In the genomic region with DNA sequence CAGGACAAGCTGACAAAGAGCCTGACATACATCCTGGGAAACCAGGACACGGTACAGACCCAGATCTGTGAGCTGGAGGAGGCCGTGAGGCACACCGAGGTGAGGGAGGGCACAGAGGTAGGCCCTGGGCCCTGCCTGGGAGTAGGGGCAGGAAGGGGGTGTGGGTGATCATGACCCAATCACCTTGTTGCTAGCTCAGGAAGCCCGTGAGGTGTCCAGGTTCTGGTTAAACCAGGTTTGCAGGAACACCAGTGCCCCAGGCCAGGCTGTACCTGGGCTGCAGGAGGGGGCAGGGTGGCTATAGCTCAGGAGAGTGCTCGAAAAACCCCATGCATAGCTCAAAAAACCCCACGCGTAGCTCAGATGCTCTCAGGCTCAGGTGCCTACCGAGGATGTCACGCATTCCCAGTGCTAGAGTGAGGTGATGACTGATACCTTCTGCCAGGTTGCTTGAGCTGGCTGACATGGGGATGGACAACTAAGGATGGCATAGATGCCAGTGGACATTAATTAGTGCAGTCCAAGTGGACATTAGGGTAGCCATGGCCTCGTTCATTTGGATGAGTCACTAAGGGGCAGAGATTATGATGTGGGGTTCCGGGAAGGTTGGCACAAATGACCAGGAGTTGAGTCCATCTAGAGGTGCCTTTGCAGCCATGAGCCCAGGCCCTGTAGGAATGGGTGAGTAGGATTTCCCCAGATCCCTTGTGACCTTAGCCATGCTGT, we compare ENCODE assay signal across 9 cellular contexts. TPM values are rescaled to one million over a fixed set of nuclear protein-coding genes. Genes with fewer than 3 reads are reported as not detected.
DNase-seq lines count a peak whose midpoint lies in the region; ATAC-seq and TF ChIP-seq lines count a peak whose summit lies in the region.
"Had no signal": no experiment of that assay in that cellular context is flagged by ENCODE, and none has a peak within 500 bp of the region (broad histone marks: within the 10 kb centered on the region; RNA-seq: fewer than 3 reads in every experiment).

No MANE protein-coding gene starts in this region.

- no peak overlapping the region for H2BK5ac ChIP-seq in H9 (ENCODE audit: insufficient read length, low read length)

- POLR2A ChIA-PET in MCF 10A (lab: Yijun Ruan, JAX), result interaction anchor here (0.7 to 15.7 kb wide), 5 partner anchors 17 to 1018 kb away, joined by 3 to 215 read pairs (median 5); no protein-coding TSS in a partner anchor

- H4K8ac ChIP-seq in H9 (replicated peaks; ENCODE audit: insufficient read length, low read depth, low read length), result no peak overlapping the region

- in situ Hi-C loops in T47D (cut with HindIII; ENCODE audit: low pct_unique_long_range_greater_than_20kb, low sequenced_read_pairs), result no loop called here

- peaks cover 6% of the 10 kb centered on the region for H3K27me3 ChIP-seq in lower lobe of right lung (ENCODE audit: low read depth)
- no peaks in the 10 kb centered on the region for H3K27me3 ChIP-seq in H9 (ENCODE audit: insufficient read depth, low read length)

- H3K14ac ChIP-seq in H9 (ENCODE audit: insufficient read depth, low read length), result no peak overlapping the region

- no peak overlapping the region for H3K23ac ChIP-seq in H9 (ENCODE audit: insufficient read length, low read depth, low read length)

- H3T11ph ChIP-seq in H9 (ENCODE audit: low read length), result no peak overlapping the region

- H3K18ac ChIP-seq in H9 (ENCODE audit: insufficient read length, low read depth, low read length), result no peak overlapping the region

- no peak overlapping the region for H3K56ac ChIP-seq in H9 (ENCODE audit: insufficient read length, low read depth, low read length)

- H2BK20ac ChIP-seq in H9 (ENCODE audit: low read depth, low read length, poor library complexity, severe bottlenecking), result no peak overlapping the region

- no peak overlapping the region for H3K4ac ChIP-seq in H9 (ENCODE audit: low read depth, low read length)

- H3K4me3 Mint-ChIP-seq in MCF 10A (ENCODE audit: unreplicated experiment), result no peak overlapping the region
- peak overlapping the region in 1 of 5 experiments; percentile 95 for H3K4me3 Mint-ChIP-seq in brain
- H3K4me3 Mint-ChIP-seq in H9, result no peak overlapping the region; a peak in 1 of 5 replicates

- H3K36me3 ChIP-seq in lower lobe of right lung, result no peaks in the 10 kb centered on the region

- H3K79me1 ChIP-seq in H9 (ENCODE audit: insufficient read depth, low read depth, low read length, poor library complexity, severe bottlenecking), result no peaks in the 10 kb centered on the region

- H3K4me2 ChIP-seq in H9 (ENCODE audit: insufficient read depth, insufficient read length, low read length), result no peak overlapping the region

- no peak overlapping the region for H4K91ac ChIP-seq in H9 (ENCODE audit: insufficient read length, low read depth, low read length)

- no CpG with 5 or more reads among the region's 11 CpGs for WGBS in H9 (ENCODE audit: extremely low coverage, insufficient read length, low lambda C conversion rate)

- H3K9me3 Mint-ChIP-seq in MCF 10A (ENCODE audit: unreplicated experiment) (no peaks in the 10 kb centered on the region), brain (peaks cover 0 to 4% (median 0%) of the 10 kb centered on the region in 5 experiments), H9 (no peaks in the 10 kb centered on the region)

- H2BK12ac ChIP-seq in H9 (ENCODE audit: insufficient read length, low read depth, low read length), result no peak overlapping the region

- intact Hi-C loops in MCF 10A (cut with micrococcal nuclease) (loop anchor here (2.0 to 5.0 kb wide), 2 partner anchors 15 to 415 kb away; no protein-coding TSS in a partner anchor), lower lobe of right lung (cut with DNase I) (no loop called here)

- H4K5ac ChIP-seq in H9 (ENCODE audit: insufficient read length, low read depth, low read length), result no peak overlapping the region

- H3K27ac Mint-ChIP-seq in MCF 10A (ENCODE audit: low read depth, unreplicated experiment) (no peak overlapping the region), brain (peak overlapping the region in 3 of 5 experiments; percentile 49 to 99 (median 53)), H9 (no peak overlapping the region)

- no peak overlapping the region for H3K4me3 ChIP-seq in lower lobe of right lung

- ATAC-seq in lower lobe of right lung (peak; percentile 9 to 38), GM18517 (IDR thresholded peaks at IDR 0.05; ENCODE audit: unreplicated experiment) (no peak)

- H2AFZ ChIP-seq in H9 (ENCODE audit: low read length), result no peak overlapping the region
- H2AFZ ChIP-seq: parathyroid adenoma had no signal

- H3K4me1 Mint-ChIP-seq in MCF 10A (ENCODE audit: insufficient read depth, unreplicated experiment) (peaks cover 30% of the 10 kb centered on the region), brain (peaks cover 40% of the 10 kb centered on the region), H9 (peaks cover 17 to 31% of the 10 kb centered on the region in 2 experiments)

- no TSS peak for BruUV-seq in MCF 10A (replicated peaks; lab: Mats Ljungman, UMichigan)

- peaks cover 30% of the 10 kb centered on the region for H3K4me1 ChIP-seq in lower lobe of right lung
- no peaks in the 10 kb centered on the region for H3K4me1 ChIP-seq in H9 (ENCODE audit: insufficient read depth, low read length)
- H3K4me1 ChIP-seq: parathyroid adenoma had no signal

- peak overlapping the region; percentile 59 for H3K27ac ChIP-seq in lower lobe of right lung
- no peak overlapping the region for H3K27ac ChIP-seq in H9 (ENCODE audit: insufficient read length, low read depth, low read length)
- H3K27ac ChIP-seq: parathyroid adenoma had no signal

- H2AK5ac ChIP-seq in H9 (ENCODE audit: insufficient read length, low read length), result no peak overlapping the region

- no peak overlapping the region for H3K9ac ChIP-seq in H9 (ENCODE audit: extremely low read depth, insufficient read length, low read length)
- H3K9ac ChIP-seq: parathyroid adenoma had no signal

- H3K36me3 Mint-ChIP-seq in MCF 10A (ENCODE audit: insufficient read depth, unreplicated experiment) (peaks cover 6% of the 10 kb centered on the region), brain (peaks cover 29% of the 10 kb centered on the region), H9 (ENCODE audit: insufficient read depth in 1 of 3, low read depth in 3 of 3) (peaks cover 37 to 52% (median 49%) of the 10 kb centered on the region in 3 experiments)

- no peaks in the 10 kb centered on the region; the same call in 1 of the 2 replicates for H3K79me2 ChIP-seq in H9 (ENCODE audit: insufficient read depth, low read length)
- H3K79me2 ChIP-seq: parathyroid adenoma had no signal

- no peaks in the 10 kb centered on the region for H3K9me3 ChIP-seq in lower lobe of right lung
- H3K9me3 ChIP-seq in H9 (ENCODE audit: control insufficient read depth, low read depth, low read length), result no peaks in the 10 kb centered on the region

- no peak overlapping the region for H2BK15ac ChIP-seq in H9 (ENCODE audit: low read depth, low read length)

- H3K27me3 Mint-ChIP-seq in MCF 10A (ENCODE audit: insufficient read depth, unreplicated experiment) (no peaks in the 10 kb centered on the region), brain (peaks cover 17% of the 10 kb centered on the region), H9 (ENCODE audit: low read depth) (no peaks in the 10 kb centered on the region; the same call in none of the 2 replicates)

- TF ChIP-seq CTCF in MCF 10A (IDR thresholded peaks at IDR 0.05; ENCODE audit: unreplicated experiment), result no peak
- no peak for TF ChIP-seq CTCF in brain (conservative IDR thresholded peaks at IDR 0.05)
- TF ChIP-seq CTCF in lower lobe of right lung (IDR thresholded peaks at IDR 0.05), result no peak
- no peak for TF ChIP-seq CTCF in H9 (conservative IDR thresholded peaks at IDR 0.05)

- no peak overlapping the region for H2BK120ac ChIP-seq in H9 (ENCODE audit: low read depth, low read length, poor library complexity, severe bottlenecking)

- CTCF ChIA-PET in MCF 10A (lab: Yijun Ruan, JAX), result interaction anchor here (0.6 to 3.5 kb wide), 30 partner anchors 8 to 614 kb away, joined by 3 to 54 read pairs (median 4); partner anchors contain the start of genes CLK2, EFNA1, MTX1 and THBS3

- H3K23me2 ChIP-seq in H9 (ENCODE audit: insufficient read length, low read depth, low read length, poor library complexity, severe bottlenecking), result peaks cover 16% of the 10 kb centered on the region

- H4K20me1 ChIP-seq in H9 (ENCODE audit: control insufficient read depth, insufficient read depth, insufficient read length), result no peaks in the 10 kb centered on the region

- peak; percentile 95 for DNase-seq in T47D (ENCODE audit: low read depth in 1 of 2, low spot score in 1 of 2)
- no peak for DNase-seq in MCF 10A (ENCODE audit: unreplicated experiment)
- DNase-seq in lower lobe of right lung, result peak; percentile 70
- no peak for DNase-seq in NCI-H2227 (lab: John Stamatoyannopoulos, UW; ENCODE audit: unreplicated experiment)
- DNase-seq in H9, result no peak
- no peak for DNase-seq in T-helper 9 cell

RNA-seq across cellular contexts. Expression of gene TRIM46, which starts 3.7 kb away (rescaled TPM):
- total RNA-seq in MCF 10A (2022), result 0.21 and 0.32 TPM in 2 replicates
- polyA plus RNA-seq in brain (ENCODE audit: insufficient read depth, low read depth, low replicate concordance), result 11.0 TPM
- total RNA-seq in lower lobe of right lung, result 0.35 TPM
- 16.5 and 18.4 TPM in 2 replicates for total RNA-seq in H9 (2021)

RNA-seq across cellular contexts. Expression of gene KRTCAP2, which starts 4.3 kb away (rescaled TPM):
- total RNA-seq in MCF 10A (2022) (313 and 383 TPM in 2 replicates), lower lobe of right lung (173 TPM), H9 (2021) (149 and 152 TPM in 2 replicates)
- 390 TPM for polyA plus RNA-seq in brain (ENCODE audit: insufficient read depth, low read depth, low replicate concordance)

RNA-seq across cellular contexts. Expression of gene THBS3, which starts 30.3 kb away (rescaled TPM):
- total RNA-seq in MCF 10A (2022) (33.0 and 34.4 TPM in 2 replicates), lower lobe of right lung (24.4 TPM), H9 (2021) (5.0 and 5.9 TPM in 2 replicates)
- 26.7 TPM for polyA plus RNA-seq in brain (ENCODE audit: insufficient read depth, low read depth, low replicate concordance)

RNA-seq across cellular contexts. Expression of gene MTX1, which starts 31.1 kb away (rescaled TPM):
- 64.6 and 67.4 TPM in 2 replicates for total RNA-seq in MCF 10A (2022)
- polyA plus RNA-seq in brain (ENCODE audit: insufficient read depth, low read depth, low replicate concordance), result 77.4 TPM
- 27.9 TPM for total RNA-seq in lower lobe of right lung
- total RNA-seq in H9 (2021), result 43.6 and 45.0 TPM in 2 replicates

RNA-seq across cellular contexts. Expression of gene DPM3, which starts 37.0 kb away (rescaled TPM):
- total RNA-seq in MCF 10A (2022) (79.7 and 86.4 TPM in 2 replicates), lower lobe of right lung (62.3 TPM), H9 (2021) (47.4 and 48.5 TPM in 2 replicates)
- polyA plus RNA-seq in brain (ENCODE audit: insufficient read depth, low read depth, low replicate concordance), result 167 TPM

Comparison
In these comparisons a context has a peak if more than half of its experiments do, and no peak if none do; other contexts are left out.
1. DNase-seq: peak in T47D (2 of 2) and lower lobe of right lung (single experiment); none in MCF 10A (single experiment), NCI-H2227 (single experiment), H9 (single experiment) and T-helper 9 cell (single experiment).
2. H3K27ac Mint-ChIP-seq: peak in brain (3 of 5); none in MCF 10A (single experiment) and H9 (0 of 3).
3. RNA of gene TRIM46, which starts 3.7 kb away (total RNA-seq): 16.5 to 18.4 TPM in H9; 0.35 TPM in lower lobe of right lung (single experiment) and 0.21 to 0.32 TPM in MCF 10A; every median in the first group is over 10 times any median in the second.